Comparison of ENCODE assay signal across 27 cellular contexts in the genomic region with DNA sequence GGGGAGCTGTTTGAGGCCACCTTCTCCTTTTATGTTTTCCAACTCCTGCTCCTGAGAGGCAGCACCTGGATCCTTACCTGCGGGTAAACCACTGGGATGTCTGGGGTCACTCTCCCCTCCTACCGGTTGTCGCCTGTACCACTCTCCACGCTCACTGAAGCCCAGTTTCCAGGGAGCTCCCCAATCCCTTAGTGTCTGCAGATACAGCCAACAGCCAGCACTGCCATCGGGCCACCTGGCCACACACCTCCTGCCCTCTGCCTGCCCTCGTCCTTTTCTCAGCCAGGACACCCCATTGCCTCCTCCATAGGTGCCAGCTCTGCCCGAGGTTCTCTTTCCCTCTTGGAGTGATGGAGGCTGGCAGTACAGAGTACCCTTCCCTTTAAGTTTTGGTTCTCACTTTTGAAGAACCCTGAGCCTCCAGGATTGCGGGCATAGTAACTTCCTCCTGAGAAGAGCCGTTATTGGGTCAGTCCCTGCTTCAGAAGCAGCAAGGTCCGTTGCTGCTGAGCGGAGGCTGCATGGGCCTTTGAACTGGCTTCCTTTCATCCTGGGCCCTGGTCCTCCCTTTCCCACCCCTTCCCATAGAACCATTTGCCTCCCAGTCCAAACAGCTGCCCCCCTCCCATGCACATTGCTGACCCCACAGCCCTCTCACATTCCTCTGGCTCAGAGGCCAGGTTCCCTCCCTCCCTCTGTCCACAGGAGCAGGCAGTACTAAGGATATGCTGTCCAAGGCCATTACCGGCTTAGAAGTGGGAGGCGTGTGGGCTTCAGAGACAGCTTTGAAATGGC. TPM values are rescaled to one million over a fixed set of nuclear protein-coding genes. Genes with fewer than 3 reads are reported as not detected.
DNase-seq lines count a peak whose midpoint lies in the region; ATAC-seq and TF ChIP-seq lines count a peak whose summit lies in the region.
"Had no signal": no experiment of that assay in that cellular context is flagged by ENCODE, and none has a peak within 500 bp of the region (broad histone marks: within the 10 kb centered on the region; RNA-seq: fewer than 3 reads in every experiment).

No MANE protein-coding gene starts in this region.

- H3K27me3 ChIP-seq in H9 (ENCODE audit: insufficient read depth, low read length) = no peaks in the 10 kb centered on the region
- H3K27me3 ChIP-seq: breast epithelium, esophagus squamous epithelium had no signal

- H4K8ac ChIP-seq in H9 (replicated peaks; ENCODE audit: insufficient read length, low read depth, low read length) = no peak overlapping the region

- H3K4me3 ChIP-seq in NB4 (ENCODE audit: low read depth, low read length) = no peak overlapping the region
- H3K4me3 ChIP-seq: breast epithelium, esophagus squamous epithelium, left ventricle myocardium inferior had no signal

- peaks cover 5% of the 10 kb centered on the region for H3K27me3 Mint-ChIP-seq in nephron progenitor cell (ENCODE audit: low read depth, poor library complexity)
- H3K27me3 Mint-ChIP-seq in stimulated activated memory B cell treated with anti-CD40 and anti-IgM and Interleukin-4, amounts not matched to agents 10 μg/mL and 1 μg/mL and 100 μg/mL, for 72 hours = peaks cover 49% of the 10 kb centered on the region
- H3K27me3 Mint-ChIP-seq in H9 (ENCODE audit: low read depth) = peaks cover 7% of the 10 kb centered on the region
- peaks cover 61% of the 10 kb centered on the region for H3K27me3 Mint-ChIP-seq in T-helper 17 cell
- H3K27me3 Mint-ChIP-seq: type B pancreatic cell had no signal

- H3K9me3 Mint-ChIP-seq in nephron progenitor cell (no peaks in the 10 kb centered on the region), H9 (no peaks in the 10 kb centered on the region)
- H3K9me3 Mint-ChIP-seq in stimulated activated memory B cell treated with anti-CD40 and anti-IgM and Interleukin-4, amounts not matched to agents 10 μg/mL and 1 μg/mL and 100 μg/mL, for 72 hours = no peaks in the 10 kb centered on the region
- H3K9me3 Mint-ChIP-seq: activated naive CD4-positive, alpha-beta T cell treated with anti-CD3 and anti-CD28 coated beads for 36 hours; immature natural killer cell; mesothelial cell of epicardium; T-cell; type B pancreatic cell had no signal

- no peaks in the 10 kb centered on the region for H3K79me2 ChIP-seq in H9 (ENCODE audit: insufficient read depth, low read length)

- no peak overlapping the region for H3K4ac ChIP-seq in H9 (ENCODE audit: low read depth, low read length)

- no peak overlapping the region for H2BK120ac ChIP-seq in H9 (ENCODE audit: low read depth, low read length, poor library complexity, severe bottlenecking)

- H3K79me1 ChIP-seq in H9 (ENCODE audit: insufficient read depth, low read depth, low read length, poor library complexity, severe bottlenecking) = no peaks in the 10 kb centered on the region

- no peak for TF ChIP-seq POLR2A in NB4 (IDR thresholded peaks at IDR 0.05; ENCODE audit: extremely low read depth, insufficient read length)

- peak; percentile 24 for ATAC-seq in stimulated activated memory B cell treated with anti-CD40 and anti-IgM and Interleukin-4, amounts not matched to agents 10 μg/mL and 1 μg/mL and 100 μg/mL, for 72 hours
- no peak for ATAC-seq in T-helper 17 cell
- no peak for ATAC-seq in GM19395 (IDR thresholded peaks at IDR 0.05; ENCODE audit: unreplicated experiment)
- ATAC-seq: naive thymus-derived CD4-positive, alpha-beta T cell; T-cell had no signal

- H3T11ph ChIP-seq in H9 (ENCODE audit: low read length) = no peak overlapping the region

- DNase-seq in NB4 (ENCODE audit: low read depth) = peak; percentile 9
- DNase-seq in caudate nucleus (lab: John Stamatoyannopoulos, UW) = no peak
- peak; percentile 47 for DNase-seq in nephron progenitor cell
- DNase-seq in H9 = no peak
- DNase-seq in stimulated activated CD4-positive, alpha-beta T cell treated with anti-CD3 and anti-CD28 coated beads, Interleukin-4, amount 100 ng/mL, for 24 hours = no peak
- DNase-seq in T-helper 17 cell = no peak
- DNase-seq: activated naive CD4-positive, alpha-beta T cell treated with anti-CD3 and anti-CD28 coated beads for 36 hours; activated T-cell treated with anti-CD3 and anti-CD28 coated beads, Interleukin-2, amount 50 U/mL, for 48 hours; CD4-positive, alpha-beta memory T cell; DMS 273 treated with DMSO at 0.1 percent for 48 hours; esophagus squamous epithelium; hippocampal formation; immature natural killer cell; left ventricle myocardium inferior; naive thymus-derived CD4-positive, alpha-beta T cell; NCI-H1048; NCI-H187 treated with DMSO at 0.1 percent for 48 hours; NCI-H526; posterior cingulate gyrus; stimulated activated CD8-positive, alpha-beta memory T cell treated with anti-CD3 and anti-CD28 coated beads, Interleukin-4, amount 100 ng/mL, for 48 hours; T-cell had no signal

- H2BK20ac ChIP-seq in H9 (ENCODE audit: low read depth, low read length, poor library complexity, severe bottlenecking) = no peak overlapping the region

- no peak overlapping the region for H3K18ac ChIP-seq in H9 (ENCODE audit: insufficient read length, low read depth, low read length)

- no peaks in the 10 kb centered on the region; the same call in 1 of the 2 replicates for H3K4me1 ChIP-seq in H9 (ENCODE audit: insufficient read depth, low read length)
- H3K4me1 ChIP-seq: breast epithelium, esophagus squamous epithelium, left ventricle myocardium inferior had no signal

- TF ChIP-seq CTCF in NB4 (IDR thresholded peaks at IDR 0.05; ENCODE audit: low read depth, low read length) (no peak), nephron progenitor cell (IDR thresholded peaks at IDR 0.05) (no peak), H9 (conservative IDR thresholded peaks at IDR 0.05) (no peak)

- H2BK12ac ChIP-seq in H9 (ENCODE audit: insufficient read length, low read depth, low read length) = no peak overlapping the region

- no peak overlapping the region for H4K5ac ChIP-seq in H9 (ENCODE audit: insufficient read length, low read depth, low read length)

- H3K9ac ChIP-seq in H9 (ENCODE audit: extremely low read depth, insufficient read length, low read length) = no peak overlapping the region

- no peak overlapping the region for H2BK5ac ChIP-seq in H9 (ENCODE audit: insufficient read length, low read length)

- peak overlapping the region; percentile 30 for H3K27ac Mint-ChIP-seq in nephron progenitor cell
- no peak overlapping the region for H3K27ac Mint-ChIP-seq in stimulated activated memory B cell treated with anti-CD40 and anti-IgM and Interleukin-4, amounts not matched to agents 10 μg/mL and 1 μg/mL and 100 μg/mL, for 72 hours
- peak overlapping the region in 1 of 3 experiments; percentile 37; a peak in 2 of 7 replicates for H3K27ac Mint-ChIP-seq in H9
- no peak overlapping the region for H3K27ac Mint-ChIP-seq in T-helper 17 cell
- H3K27ac Mint-ChIP-seq: activated naive CD4-positive, alpha-beta T cell treated with anti-CD3 and anti-CD28 coated beads for 36 hours; immature natural killer cell; mesothelial cell of epicardium; naive thymus-derived CD4-positive, alpha-beta T cell; T-cell had no signal

- no peak overlapping the region for H2AFZ ChIP-seq in H9 (ENCODE audit: low read length)

- no peak overlapping the region for H2AK5ac ChIP-seq in H9 (ENCODE audit: insufficient read length, low read length)

- no peak overlapping the region for H2BK15ac ChIP-seq in H9 (ENCODE audit: low read depth, low read length)

- H3K23ac ChIP-seq in H9 (ENCODE audit: insufficient read length, low read depth, low read length) = no peak overlapping the region

- no CpG with 5 or more reads among the region's 13 CpGs for WGBS in H9 (ENCODE audit: extremely low coverage, insufficient read length, low lambda C conversion rate)

- H4K20me1 ChIP-seq in H9 (ENCODE audit: control insufficient read depth, insufficient read depth, insufficient read length) = no peaks in the 10 kb centered on the region

- H3K27ac ChIP-seq in caudate nucleus (ENCODE audit: low read depth, low read length) (peak overlapping the region; percentile 61), H9 (ENCODE audit: insufficient read length, low read depth, low read length) (no peak overlapping the region)
- H3K27ac ChIP-seq: breast epithelium, esophagus squamous epithelium, left ventricle myocardium inferior had no signal

- H3K4me2 ChIP-seq in H9 (ENCODE audit: insufficient read depth, insufficient read length, low read length) = no peak overlapping the region

- no peaks in the 10 kb centered on the region for H3K23me2 ChIP-seq in H9 (ENCODE audit: insufficient read length, low read depth, low read length, poor library complexity, severe bottlenecking)

- H3K56ac ChIP-seq in H9 (ENCODE audit: insufficient read length, low read depth, low read length) = no peak overlapping the region

- H3K14ac ChIP-seq in H9 (ENCODE audit: insufficient read depth, low read length) = no peak overlapping the region

- H4K91ac ChIP-seq in H9 (ENCODE audit: insufficient read length, low read depth, low read length) = no peak overlapping the region

- peaks cover 55% of the 10 kb centered on the region for H3K4me1 Mint-ChIP-seq in nephron progenitor cell
- H3K4me1 Mint-ChIP-seq in stimulated activated memory B cell treated with anti-CD40 and anti-IgM and Interleukin-4, amounts not matched to agents 10 μg/mL and 1 μg/mL and 100 μg/mL, for 72 hours = no peaks in the 10 kb centered on the region
- peaks cover 18 to 24% of the 10 kb centered on the region in 2 experiments for H3K4me1 Mint-ChIP-seq in H9
- peaks cover 4% of the 10 kb centered on the region for H3K4me1 Mint-ChIP-seq in T-helper 17 cell
- H3K4me1 Mint-ChIP-seq: CD4-positive, alpha-beta memory T cell; immature natural killer cell; T-cell had no signal

- H3K36me3 Mint-ChIP-seq in nephron progenitor cell (ENCODE audit: low read depth) (peaks cover 4% of the 10 kb centered on the region), H9 (ENCODE audit: insufficient read depth in 1 of 3, low read depth in 3 of 3) (no peaks in the 10 kb centered on the region), T-helper 17 cell (ENCODE audit: low read depth) (no peaks in the 10 kb centered on the region)
- no peaks in the 10 kb centered on the region for H3K36me3 Mint-ChIP-seq in stimulated activated memory B cell treated with anti-CD40 and anti-IgM and Interleukin-4, amounts not matched to agents 10 μg/mL and 1 μg/mL and 100 μg/mL, for 72 hours
- H3K36me3 Mint-ChIP-seq: CD4-positive, alpha-beta memory T cell; immature natural killer cell; mesothelial cell of epicardium; naive thymus-derived CD4-positive, alpha-beta T cell; T-cell had no signal

- H3K4me3 Mint-ChIP-seq in nephron progenitor cell = no peak overlapping the region
- no peak overlapping the region for H3K4me3 Mint-ChIP-seq in stimulated activated memory B cell treated with anti-CD40 and anti-IgM and Interleukin-4, amounts not matched to agents 10 μg/mL and 1 μg/mL and 100 μg/mL, for 72 hours
- H3K4me3 Mint-ChIP-seq in H9 = no peak overlapping the region
- H3K4me3 Mint-ChIP-seq in T-helper 17 cell = no peak overlapping the region
- H3K4me3 Mint-ChIP-seq: activated naive CD4-positive, alpha-beta T cell treated with anti-CD3 and anti-CD28 coated beads for 36 hours; CD4-positive, alpha-beta memory T cell; immature natural killer cell; mesothelial cell of epicardium; naive thymus-derived CD4-positive, alpha-beta T cell; T-cell; type B pancreatic cell had no signal

- H3K9me3 ChIP-seq in H9 (ENCODE audit: control insufficient read depth, low read depth, low read length) (no peaks in the 10 kb centered on the region), T-helper 17 cell (ENCODE audit: control insufficient read depth, low read length, poor library complexity, severe bottlenecking) (no peaks in the 10 kb centered on the region)
- H3K9me3 ChIP-seq: breast epithelium, esophagus squamous epithelium, left ventricle myocardium inferior had no signal

RNA-seq across cellular contexts. Expression of a gene that starts 30.9 kb away (rescaled TPM):
- total RNA-seq in H9 (2021) (9.5 and 10.5 TPM in 2 replicates), T-helper 17 cell (not detected)
- total RNA-seq: activated CD8-positive, alpha-beta memory T cell treated with anti-CD3 and anti-CD28 coated beads for 36 hours; CD4-positive, alpha-beta memory T cell; naive thymus-derived CD4-positive, alpha-beta T cell had no signal

Comparison
In these comparisons a context has a peak if more than half of its experiments do, and no peak if none do; other contexts are left out.
1. DNase-seq: peak in NB4 (single experiment) and nephron progenitor cell (single experiment); none in caudate nucleus (0 of 61), H9 (single experiment), stimulated activated CD4-positive, alpha-beta T cell treated with anti-CD3 and anti-CD28 coated beads, Interleukin-4, amount 100 ng/mL, for 24 hours (single experiment) and T-helper 17 cell (0 of 3).
2. RNA of a gene that starts 30.9 kb away (total RNA-seq): 9.5 to 10.5 TPM in H9; not detected in T-helper 17 cell; every median in the first group is over 10 times any median in the second.